11 cellular contexts compared by ENCODE assay signal in genomic region chr11:65003968-65004367, GRCh38. TPM values are rescaled to one million over a fixed set of nuclear protein-coding genes. Genes with fewer than 3 reads are reported as not detected.
"Had no signal": no experiment of that assay in that cellular context is flagged by ENCODE, and none has a peak within 500 bp of the region (broad histone marks: within the 10 kb centered on the region; RNA-seq: fewer than 3 reads in every experiment).

No MANE protein-coding gene starts in this region.

RNA-seq across cellular contexts. Expression of gene BATF2, which starts 7.2 kb away (rescaled TPM):
- total RNA-seq: temporal lobe, vagina had no signal

RNA-seq across cellular contexts. Expression of gene MAJIN, which starts 32.1 kb away (rescaled TPM):
- total RNA-seq: stomach, subcutaneous adipose tissue, suprapubic skin, temporal lobe, thoracic aorta, tibial nerve, transverse colon, upper lobe of right lung, ureter, urinary bladder, vagina had no signal
- polyA plus RNA-seq: urinary bladder had no signal
